ENCODE assay signal across 13 cellular contexts in genomic region chr2:149573760-149574159, GRCh38. TPM values are rescaled to one million over a fixed set of nuclear protein-coding genes. Genes with fewer than 3 reads are reported as not detected.
A peak's percentile ranks its signal among the peaks of the same experiment; 100 is the strongest.
DNase-seq lines count a peak whose midpoint lies in the region; ATAC-seq and TF ChIP-seq lines count a peak whose summit lies in the region.
"Had no signal": no experiment of that assay in that cellular context is flagged by ENCODE, and none has a peak within 500 bp of the region (broad histone marks: within the 10 kb centered on the region; RNA-seq: fewer than 3 reads in every experiment).

No MANE protein-coding gene starts in this region.

- WGBS in GM23248 (ENCODE audit: low coverage in 1 of 2, low lambda C conversion rate in 2 of 2, missing lambda C conversion rate in 2 of 2), 2 experiments, result 14 to 15% methylated on average over 2 of the region's 2 CpGs
- 41 to 53% (median 47%) methylated on average over 2 of the region's 2 CpGs for WGBS in adrenal gland, 4 donors

- peaks cover 39% of the 10 kb centered on the region; the same call in 1 of the 2 replicates for H3F3A ChIP-seq in GM23248 (ENCODE audit: insufficient read depth)

- DNase-seq in AG04450 (ENCODE audit: low read depth, low spot score) (no peak), GM23248 (peak; percentile 49), adrenal gland (no peak), iris pigment epithelial cell (ENCODE audit: low read depth) (peak; percentile 21), NCI-H1092 (lab: John Stamatoyannopoulos, UW) (no peak), NK-92 (lab: John Stamatoyannopoulos, UW; ENCODE audit: unreplicated experiment) (no peak)
- no peak for DNase-seq in activated T-cell treated with anti-CD3 and anti-CD28 coated beads, Interleukin-2, amount 50 U/mL, for 72 hours
- DNase-seq: activated gamma-delta T cell treated with Interleukin-2 at 50 U/mL for 16 hours, esophagus squamous epithelium, natural killer cell, NCI-H2081, T1000 had no signal

- H3K4me3 Mint-ChIP-seq in activated T-cell treated with anti-CD3 and anti-CD28 coated beads, Interleukin-2, amount 50 U/mL, for 72 hours, result no peak overlapping the region
- H3K4me3 Mint-ChIP-seq: natural killer cell had no signal

- H3K27ac Mint-ChIP-seq in activated T-cell treated with anti-CD3 and anti-CD28 coated beads, Interleukin-2, amount 50 U/mL, for 72 hours, result no peak overlapping the region

- H3K27ac ChIP-seq in AG04450 (ENCODE audit: low read depth, low read length) (no peak overlapping the region), GM23248 (no peak overlapping the region), adrenal gland (no peak overlapping the region)
- H3K27ac ChIP-seq: esophagus squamous epithelium had no signal

- no peaks in the 10 kb centered on the region for H3K27me3 ChIP-seq in AG04450 (ENCODE audit: control insufficient read depth, insufficient read depth, low read length)
- no peaks in the 10 kb centered on the region for H3K27me3 ChIP-seq in GM23248 (replicated peaks; ENCODE audit: insufficient read depth)
- no peaks in the 10 kb centered on the region for H3K27me3 ChIP-seq in adrenal gland
- H3K27me3 ChIP-seq: esophagus squamous epithelium had no signal

- H3K4me2 ChIP-seq in GM23248 (ENCODE audit: unreplicated experiment), result peak overlapping the region; percentile 37

- H3K27me3 Mint-ChIP-seq in activated T-cell treated with anti-CD3 and anti-CD28 coated beads, Interleukin-2, amount 50 U/mL, for 72 hours (ENCODE audit: low read depth), result no peaks in the 10 kb centered on the region

- CTCF ChIA-PET in AG04450 (lab: Charles Lee), result interaction anchor here (0.6 to 4.4 kb wide), 9 partner anchors 8 to 1677 kb away, joined by 3 to 63 read pairs (median 4); no protein-coding TSS in a partner anchor

- peak; percentile 50 for TF ChIP-seq CTCF in AG04450 (IDR thresholded peaks at IDR 0.05; ENCODE audit: low read depth, low read length)
- peak in 4 of 6 experiments; percentile 6 to 52 (median 35) for TF ChIP-seq CTCF in adrenal gland (IDR thresholded peaks at IDR 0.05)

- H2AFZ ChIP-seq in GM23248, result no peak overlapping the region

- H3K4me1 ChIP-seq in GM23248 (ENCODE audit: insufficient read depth) (peaks cover 23% of the 10 kb centered on the region; the same call in 1 of the 2 replicates), adrenal gland (replicated peaks in 1 of 2) (peaks cover 7 to 15% of the 10 kb centered on the region in 2 donors)

- H3K36me3 ChIP-seq in GM23248 (ENCODE audit: low read depth) (peaks cover 82% of the 10 kb centered on the region), adrenal gland (replicated peaks in 1 of 2) (peaks cover 0 to 64% of the 10 kb centered on the region in 2 donors)

- no peaks in the 10 kb centered on the region for H3K9me2 ChIP-seq in GM23248 (ENCODE audit: insufficient read depth)

- no peak for ATAC-seq in activated T-cell treated with anti-CD3 and anti-CD28 coated beads, Interleukin-2, amount 50 U/mL, for 72 hours (replicated peaks in 1 of 2)
- no peak for ATAC-seq in HG02852 (IDR thresholded peaks at IDR 0.05; ENCODE audit: unreplicated experiment)
- ATAC-seq: natural killer cell had no signal

- H3K4me1 Mint-ChIP-seq in activated T-cell treated with anti-CD3 and anti-CD28 coated beads, Interleukin-2, amount 50 U/mL, for 72 hours (ENCODE audit: low read depth), result peaks cover 11% of the 10 kb centered on the region

- in situ Hi-C loops in GM23248 (cut with MboI), result loop anchor here (25.0 kb wide), 2 partner anchors 236 to 936 kb away; partner anchors contain the start of genes EPC2 and LYPD6

- no peaks in the 10 kb centered on the region for H3K9me3 ChIP-seq in AG04450 (ENCODE audit: control insufficient read depth, insufficient read depth, low read length)
- H3K9me3 ChIP-seq in GM23248 (ENCODE audit: low read depth), result no peaks in the 10 kb centered on the region
- H3K9me3 ChIP-seq in adrenal gland (replicated peaks in 1 of 3), result no peaks in the 10 kb centered on the region
- H3K9me3 ChIP-seq: esophagus squamous epithelium had no signal

- H4K20me1 ChIP-seq in GM23248 (ENCODE audit: insufficient read depth), result no peaks in the 10 kb centered on the region; the same call in 1 of the 2 replicates

- no peaks in the 10 kb centered on the region for H3K9me3 Mint-ChIP-seq in activated T-cell treated with anti-CD3 and anti-CD28 coated beads, Interleukin-2, amount 50 U/mL, for 72 hours
- H3K9me3 Mint-ChIP-seq: natural killer cell had no signal

- H3K4me3 ChIP-seq in AG04450 (ENCODE audit: low read depth, low read length), result no peak overlapping the region
- no peak overlapping the region for H3K4me3 ChIP-seq in GM23248
- H3K4me3 ChIP-seq in adrenal gland, result no peak overlapping the region
- H3K4me3 ChIP-seq: esophagus squamous epithelium had no signal

- POLR2A ChIA-PET in AG04450 (lab: Yijun Ruan, JAX), result no interaction called here

- H3K9ac ChIP-seq in GM23248, result no peak overlapping the region

- peaks cover 10 to 27% of the 10 kb centered on the region in 2 donors for H3K36me3 Mint-ChIP-seq in activated T-cell treated with anti-CD3 and anti-CD28 coated beads, Interleukin-2, amount 50 U/mL, for 72 hours (ENCODE audit: insufficient read depth in 2 of 2)

- intact Hi-C loops in adrenal gland (cut with DNase I), result no loop called here

- TF ChIP-seq POLR2A in adrenal gland (IDR thresholded peaks at IDR 0.05), result no peak

- peaks cover 48% of the 10 kb centered on the region for H3K79me2 ChIP-seq in GM23248 (ENCODE audit: insufficient read depth)

RNA-seq across cellular contexts. Expression of gene MMADHC, which starts 13.8 kb away (rescaled TPM):
- polyA plus RNA-seq in AG04450 (2011; rRNA removed), result 139 and 198 TPM in 2 replicates
- polyA minus RNA-seq in AG04450 (2011; rRNA and poly(A)+ RNA removed), result 71.9 and 111 TPM in 2 replicates
- 143 and 156 TPM in 2 replicates for total RNA-seq in GM23248 (2014; rRNA removed; shearing (Covaris generic))
- 192 and 195 TPM in 2 replicates for polyA plus RNA-seq in GM23248 (2016; fragmentation: Nextera tagmentation; extraction: Ambion mirVana)
- 100 to 1,000 TPM in 3 of 8 donors, 10 to 100 TPM in 5; 45.9 to 124 (median 91.0) TPM for total RNA-seq in adrenal gland
- 100 to 1,000 TPM in 1 of 3 donors, 10 to 100 TPM in 2; 28.0 to 123 (median 30.7) TPM for polyA plus RNA-seq in adrenal gland
- 100 to 1,000 TPM; 125 to 128 TPM for total RNA-seq in activated T-cell treated with anti-CD3 and anti-CD28 coated beads, Interleukin-2, amount 50 U/mL, for 72 hours

Comparison
In these comparisons a context has a peak if more than half of its experiments do, and no peak if none do; other contexts are left out.
1. DNase-seq: peak in GM23248 (single experiment) and iris pigment epithelial cell (single experiment); none in AG04450 (single experiment), adrenal gland (0 of 7), activated T-cell treated with anti-CD3 and anti-CD28 coated beads, Interleukin-2, amount 50 U/mL, for 72 hours (0 of 2), NCI-H1092 (single experiment) and NK-92 (single experiment).